In the genomic region with DNA sequence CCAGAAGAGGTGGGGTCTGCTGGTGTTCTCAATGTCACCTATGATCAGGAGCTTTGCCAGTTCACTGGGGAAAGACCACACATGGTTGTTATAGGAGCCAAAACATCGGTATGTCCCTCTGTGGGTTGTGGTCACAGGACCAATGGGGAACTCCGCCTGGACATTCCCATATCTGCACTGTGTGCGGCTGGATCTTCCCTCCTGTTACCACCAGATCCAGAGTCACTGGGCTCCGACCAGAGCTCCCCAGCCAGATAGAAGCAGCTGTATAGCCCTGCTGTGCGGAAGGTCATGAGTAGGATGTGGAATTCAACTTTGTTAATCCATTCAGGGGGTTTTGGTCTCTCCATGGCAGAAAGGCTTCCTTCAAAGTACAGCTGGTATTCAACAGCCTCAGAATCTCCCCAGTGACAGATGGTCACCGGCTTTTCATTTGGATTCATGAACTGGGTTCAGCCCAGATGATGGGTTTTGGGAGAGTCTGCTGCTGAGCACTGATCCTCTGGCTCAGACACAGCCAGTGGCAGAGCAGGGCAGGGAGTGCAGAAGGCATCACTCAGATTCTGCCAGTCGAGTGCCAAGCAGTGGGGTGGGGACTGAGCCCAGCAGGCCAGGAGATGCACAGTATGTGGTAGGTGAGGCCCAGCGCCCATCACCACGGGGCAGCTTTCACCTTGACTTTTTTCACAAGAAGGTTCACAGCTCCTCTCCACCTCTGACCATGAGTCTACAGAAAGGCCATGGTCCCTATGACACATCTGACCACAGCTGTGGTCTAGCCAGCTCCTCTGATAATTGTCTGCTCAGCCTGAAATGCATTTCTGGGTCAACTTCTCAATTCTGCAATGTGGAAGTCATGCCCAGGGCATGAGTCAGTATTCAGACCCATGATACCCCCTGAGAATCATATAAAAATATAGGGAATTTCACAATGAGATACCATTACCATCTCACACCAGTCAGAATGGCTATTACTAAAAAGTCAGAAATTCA, we compare ENCODE assay signal across 11 cellular contexts. TPM values are rescaled to one million over a fixed set of nuclear protein-coding genes. Genes with fewer than 3 reads are reported as not detected.
DNase-seq lines count a peak whose midpoint lies in the region; ATAC-seq lines count a peak whose summit lies in the region.
"Had no signal": no experiment of that assay in that cellular context is flagged by ENCODE, and none has a peak within 500 bp of the region (broad histone marks: within the 10 kb centered on the region; RNA-seq: fewer than 3 reads in every experiment).

No MANE protein-coding gene starts in this region.

- ATAC-seq in naive thymus-derived CD4-positive, alpha-beta T cell = peak; percentile 46
- ATAC-seq in GM18867 (IDR thresholded peaks at IDR 0.05; ENCODE audit: unreplicated experiment) = no peak

- H3K4me1 Mint-ChIP-seq in naive thymus-derived CD4-positive, alpha-beta T cell = peaks cover 0 to 5% (median 0%) of the 10 kb centered on the region in 7 donors

- peaks cover 0 to 5% (median 0%) of the 10 kb centered on the region in 11 donors for H3K9me3 Mint-ChIP-seq in naive thymus-derived CD4-positive, alpha-beta T cell

- CTCF ChIA-PET in naive thymus-derived CD4-positive, alpha-beta T cell (lab: Charles Lee) = no interaction called here

- H3K27ac ChIP-seq in naive thymus-derived CD4-positive, alpha-beta T cell (ENCODE audit: low read depth, low read length) = no peak overlapping the region
- H3K27ac ChIP-seq: suprapubic skin had no signal

- no peaks in the 10 kb centered on the region for H3K36me3 Mint-ChIP-seq in naive thymus-derived CD4-positive, alpha-beta T cell

- H3K4me3 Mint-ChIP-seq in naive thymus-derived CD4-positive, alpha-beta T cell = no peak overlapping the region
- H3K4me3 Mint-ChIP-seq: dendritic cell treated with granulocyte-macrophage colony-stimulating factor and Interleukin-4, amounts not matched to agents 40 ng/mL and 50 ng/mL, for 4 days had no signal

- DNase-seq in DMS 273 treated with DMSO at 0.1 percent for 48 hours (lab: John Stamatoyannopoulos, UW) (peak; percentile 25), MV-4-11 (lab: John Stamatoyannopoulos, UW) (peak; percentile 85), astrocyte of the hippocampus (ENCODE audit: low read depth, low spot score) (peak; percentile 93), germinal center (ENCODE audit: low spot score) (no peak), posterior cingulate gyrus (no peak), retina (no peak)
- no peak for DNase-seq in naive thymus-derived CD4-positive, alpha-beta T cell

- no peaks in the 10 kb centered on the region for H3K4me1 ChIP-seq in naive thymus-derived CD4-positive, alpha-beta T cell (ENCODE audit: control insufficient read depth in 2 of 2, insufficient read depth in 2 of 2, low read length in 2 of 2)

- no peak overlapping the region for H3K27ac Mint-ChIP-seq in naive thymus-derived CD4-positive, alpha-beta T cell
- H3K27ac Mint-ChIP-seq: dendritic cell treated with granulocyte-macrophage colony-stimulating factor and Interleukin-4, amounts not matched to agents 40 ng/mL and 50 ng/mL, for 4 days had no signal

- POLR2A ChIA-PET in naive thymus-derived CD4-positive, alpha-beta T cell (lab: Charles Lee) = no interaction called here

- peaks cover 32 to 49% (median 37%) of the 10 kb centered on the region in 5 donors for H3K27me3 Mint-ChIP-seq in naive thymus-derived CD4-positive, alpha-beta T cell

- no peaks in the 10 kb centered on the region for H3K9me3 ChIP-seq in naive thymus-derived CD4-positive, alpha-beta T cell (ENCODE audit: control insufficient read depth in 2 of 3, low read length in 3 of 3)
- H3K9me3 ChIP-seq: suprapubic skin had no signal

- H3K27me3 ChIP-seq in naive thymus-derived CD4-positive, alpha-beta T cell (ENCODE audit: control insufficient read depth in 2 of 2, insufficient read depth in 2 of 2, low read length in 2 of 2) = no peaks in the 10 kb centered on the region

- intact Hi-C loops in naive thymus-derived CD4-positive, alpha-beta T cell (cut with micrococcal nuclease) = no loop called here
- intact Hi-C loops in posterior cingulate gyrus (cut with DNase I) = no loop called here

- no peak overlapping the region for H3K4me3 ChIP-seq in naive thymus-derived CD4-positive, alpha-beta T cell (ENCODE audit: low read length)
- H3K4me3 ChIP-seq: suprapubic skin had no signal

- no peaks in the 10 kb centered on the region for H3K36me3 ChIP-seq in naive thymus-derived CD4-positive, alpha-beta T cell (ENCODE audit: control insufficient read depth in 2 of 3, insufficient read depth in 3 of 3, low read length in 3 of 3)
- H3K36me3 ChIP-seq: suprapubic skin had no signal

RNA-seq across cellular contexts. Expression of a gene that starts 2.9 kb away (rescaled TPM):
- not detected for total RNA-seq in naive thymus-derived CD4-positive, alpha-beta T cell
- not detected for polyA plus RNA-seq in naive thymus-derived CD4-positive, alpha-beta T cell
- total RNA-seq: suprapubic skin had no signal
- polyA plus RNA-seq: liver had no signal

Comparison
In these comparisons a context has a peak if more than half of its experiments do, and no peak if none do; other contexts are left out.
1. DNase-seq: peak in DMS 273 treated with DMSO at 0.1 percent for 48 hours (single experiment), MV-4-11 (single experiment) and astrocyte of the hippocampus (single experiment); none in naive thymus-derived CD4-positive, alpha-beta T cell (0 of 9), germinal center (single experiment), posterior cingulate gyrus (0 of 10) and retina (single experiment).